ENCODE assay signal across 1 cellular context in genomic region chr7:957418-958220, GRCh38.
TF ChIP-seq lines count a peak whose summit lies in the region.

No MANE protein-coding gene starts in this region.

TF ChIP-seq in HepG2, 621 proteins besides CTCF, POLR2A, EP300 and RAD21 (continued from another document and continues in another):
- TF ChIP-seq, protein P1, sequence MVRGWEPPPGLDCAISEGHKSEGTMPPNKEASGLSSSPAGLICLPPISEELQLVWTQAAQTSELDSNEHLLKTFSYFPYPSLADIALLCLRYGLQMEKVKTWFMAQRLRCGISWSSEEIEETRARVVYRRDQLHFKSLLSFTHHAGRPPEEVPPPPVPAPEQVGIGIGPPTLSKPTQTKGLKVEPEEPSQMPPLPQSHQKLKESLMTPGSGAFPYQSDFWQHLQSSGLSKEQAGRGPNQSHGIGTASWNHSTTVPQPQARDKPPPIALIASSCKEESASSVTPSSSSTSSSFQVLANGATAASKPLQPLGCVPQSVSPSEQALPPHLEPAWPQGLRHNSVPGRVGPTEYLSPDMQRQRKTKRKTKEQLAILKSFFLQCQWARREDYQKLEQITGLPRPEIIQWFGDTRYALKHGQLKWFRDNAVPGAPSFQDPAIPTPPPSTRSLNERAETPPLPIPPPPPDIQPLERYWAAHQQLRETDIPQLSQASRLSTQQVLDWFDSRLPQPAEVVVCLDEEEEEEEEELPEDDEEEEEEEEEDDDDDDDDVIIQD (CRISPR knock-in tag; IDR thresholded peaks at IDR 0.05; ENCODE audit: low read depth) = no peak; the same call in 1 of the 2 replicates
- TF ChIP-seq RERE (CRISPR knock-in tag; IDR thresholded peaks at IDR 0.05; ENCODE audit: low read depth) (peak; percentile 26; the same call in 1 of the 2 replicates), ZNF354B (CRISPR knock-in tag; IDR thresholded peaks at IDR 0.05) (0 out of 2 replicates have a peak, but pooled peaks have one; percentile 78), TCF7L2 (IDR thresholded peaks at IDR 0.05; ENCODE audit: low read depth, low read length) (no peak), ZNF644 (CRISPR knock-in tag; IDR thresholded peaks at IDR 0.05; ENCODE audit: low read depth) (no peak), SNAI1 (CRISPR knock-in tag; IDR thresholded peaks at IDR 0.05; ENCODE audit: borderline replicate concordance) (no peak; the same call in 1 of the 2 replicates), NBN (conservative IDR thresholded peaks at IDR 0.05) (no peak), XRCC5 (optimal IDR thresholded peaks at IDR 0.05; ENCODE audit: low read length) (peak; percentile 38), ZBTB7B (CRISPR knock-in tag; IDR thresholded peaks at IDR 0.05) (peak; percentile 96; the same call in 1 of the 2 replicates), HDAC6 (IDR thresholded peaks at IDR 0.05; ENCODE audit: low read depth, low read length) (no peak), SCMH1 (CRISPR knock-in tag; IDR thresholded peaks at IDR 0.05; ENCODE audit: borderline replicate concordance) (no peak), ZNF142 (CRISPR knock-in tag; IDR thresholded peaks at IDR 0.05) (peak; percentile 68; the same call in 1 of the 2 replicates), FOXO1 (CRISPR knock-in tag; IDR thresholded peaks at IDR 0.05) (no peak)
- TF ChIP-seq, protein P2, sequence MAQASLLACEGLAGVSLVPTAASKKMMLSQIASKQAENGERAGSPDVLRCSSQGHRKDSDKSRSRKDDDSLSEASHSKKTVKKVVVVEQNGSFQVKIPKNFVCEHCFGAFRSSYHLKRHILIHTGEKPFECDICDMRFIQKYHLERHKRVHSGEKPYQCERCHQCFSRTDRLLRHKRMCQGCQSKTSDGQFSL (CRISPR knock-in tag; IDR thresholded peaks at IDR 0.05) = peak; percentile 58; the same call in 1 of the 2 replicates
- TF ChIP-seq, protein P3, sequence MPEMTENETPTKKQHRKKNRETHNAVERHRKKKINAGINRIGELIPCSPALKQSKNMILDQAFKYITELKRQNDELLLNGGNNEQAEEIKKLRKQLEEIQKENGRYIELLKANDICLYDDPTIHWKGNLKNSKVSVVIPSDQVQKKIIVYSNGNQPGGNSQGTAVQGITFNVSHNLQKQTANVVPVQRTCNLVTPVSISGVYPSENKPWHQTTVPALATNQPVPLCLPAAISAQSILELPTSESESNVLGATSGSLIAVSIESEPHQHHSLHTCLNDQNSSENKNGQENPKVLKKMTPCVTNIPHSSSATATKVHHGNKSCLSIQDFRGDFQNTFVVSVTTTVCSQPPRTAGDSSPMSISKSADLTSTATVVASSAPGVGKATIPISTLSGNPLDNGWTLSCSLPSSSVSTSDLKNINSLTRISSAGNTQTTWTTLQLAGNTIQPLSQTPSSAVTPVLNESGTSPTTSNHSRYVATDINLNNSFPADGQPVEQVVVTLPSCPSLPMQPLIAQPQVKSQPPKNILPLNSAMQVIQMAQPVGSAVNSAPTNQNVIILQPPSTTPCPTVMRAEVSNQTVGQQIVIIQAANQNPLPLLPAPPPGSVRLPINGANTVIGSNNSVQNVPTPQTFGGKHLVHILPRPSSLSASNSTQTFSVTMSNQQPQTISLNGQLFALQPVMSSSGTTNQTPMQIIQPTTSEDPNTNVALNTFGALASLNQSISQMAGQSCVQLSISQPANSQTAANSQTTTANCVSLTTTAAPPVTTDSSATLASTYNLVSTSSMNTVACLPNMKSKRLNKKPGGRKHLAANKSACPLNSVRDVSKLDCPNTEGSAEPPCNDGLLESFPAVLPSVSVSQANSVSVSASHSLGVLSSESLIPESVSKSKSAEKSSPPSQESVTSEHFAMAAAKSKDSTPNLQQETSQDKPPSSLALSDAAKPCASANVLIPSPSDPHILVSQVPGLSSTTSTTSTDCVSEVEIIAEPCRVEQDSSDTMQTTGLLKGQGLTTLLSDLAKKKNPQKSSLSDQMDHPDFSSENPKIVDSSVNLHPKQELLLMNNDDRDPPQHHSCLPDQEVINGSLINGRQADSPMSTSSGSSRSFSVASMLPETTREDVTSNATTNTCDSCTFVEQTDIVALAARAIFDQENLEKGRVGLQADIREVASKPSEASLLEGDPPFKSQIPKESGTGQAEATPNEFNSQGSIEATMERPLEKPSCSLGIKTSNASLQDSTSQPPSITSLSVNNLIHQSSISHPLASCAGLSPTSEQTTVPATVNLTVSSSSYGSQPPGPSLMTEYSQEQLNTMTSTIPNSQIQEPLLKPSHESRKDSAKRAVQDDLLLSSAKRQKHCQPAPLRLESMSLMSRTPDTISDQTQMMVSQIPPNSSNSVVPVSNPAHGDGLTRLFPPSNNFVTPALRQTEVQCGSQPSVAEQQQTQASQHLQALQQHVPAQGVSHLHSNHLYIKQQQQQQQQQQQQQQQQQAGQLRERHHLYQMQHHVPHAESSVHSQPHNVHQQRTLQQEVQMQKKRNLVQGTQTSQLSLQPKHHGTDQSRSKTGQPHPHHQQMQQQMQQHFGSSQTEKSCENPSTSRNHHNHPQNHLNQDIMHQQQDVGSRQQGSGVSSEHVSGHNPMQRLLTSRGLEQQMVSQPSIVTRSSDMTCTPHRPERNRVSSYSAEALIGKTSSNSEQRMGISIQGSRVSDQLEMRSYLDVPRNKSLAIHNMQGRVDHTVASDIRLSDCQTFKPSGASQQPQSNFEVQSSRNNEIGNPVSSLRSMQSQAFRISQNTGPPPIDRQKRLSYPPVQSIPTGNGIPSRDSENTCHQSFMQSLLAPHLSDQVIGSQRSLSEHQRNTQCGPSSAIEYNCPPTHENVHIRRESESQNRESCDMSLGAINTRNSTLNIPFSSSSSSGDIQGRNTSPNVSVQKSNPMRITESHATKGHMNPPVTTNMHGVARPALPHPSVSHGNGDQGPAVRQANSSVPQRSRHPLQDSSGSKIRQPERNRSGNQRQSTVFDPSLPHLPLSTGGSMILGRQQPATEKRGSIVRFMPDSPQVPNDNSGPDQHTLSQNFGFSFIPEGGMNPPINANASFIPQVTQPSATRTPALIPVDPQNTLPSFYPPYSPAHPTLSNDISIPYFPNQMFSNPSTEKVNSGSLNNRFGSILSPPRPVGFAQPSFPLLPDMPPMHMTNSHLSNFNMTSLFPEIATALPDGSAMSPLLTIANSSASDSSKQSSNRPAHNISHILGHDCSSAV (CRISPR knock-in tag; IDR thresholded peaks at IDR 0.05; ENCODE audit: borderline replicate concordance) = peak; percentile 92; the same call in 1 of the 2 replicates
- TF ChIP-seq, protein P4, sequence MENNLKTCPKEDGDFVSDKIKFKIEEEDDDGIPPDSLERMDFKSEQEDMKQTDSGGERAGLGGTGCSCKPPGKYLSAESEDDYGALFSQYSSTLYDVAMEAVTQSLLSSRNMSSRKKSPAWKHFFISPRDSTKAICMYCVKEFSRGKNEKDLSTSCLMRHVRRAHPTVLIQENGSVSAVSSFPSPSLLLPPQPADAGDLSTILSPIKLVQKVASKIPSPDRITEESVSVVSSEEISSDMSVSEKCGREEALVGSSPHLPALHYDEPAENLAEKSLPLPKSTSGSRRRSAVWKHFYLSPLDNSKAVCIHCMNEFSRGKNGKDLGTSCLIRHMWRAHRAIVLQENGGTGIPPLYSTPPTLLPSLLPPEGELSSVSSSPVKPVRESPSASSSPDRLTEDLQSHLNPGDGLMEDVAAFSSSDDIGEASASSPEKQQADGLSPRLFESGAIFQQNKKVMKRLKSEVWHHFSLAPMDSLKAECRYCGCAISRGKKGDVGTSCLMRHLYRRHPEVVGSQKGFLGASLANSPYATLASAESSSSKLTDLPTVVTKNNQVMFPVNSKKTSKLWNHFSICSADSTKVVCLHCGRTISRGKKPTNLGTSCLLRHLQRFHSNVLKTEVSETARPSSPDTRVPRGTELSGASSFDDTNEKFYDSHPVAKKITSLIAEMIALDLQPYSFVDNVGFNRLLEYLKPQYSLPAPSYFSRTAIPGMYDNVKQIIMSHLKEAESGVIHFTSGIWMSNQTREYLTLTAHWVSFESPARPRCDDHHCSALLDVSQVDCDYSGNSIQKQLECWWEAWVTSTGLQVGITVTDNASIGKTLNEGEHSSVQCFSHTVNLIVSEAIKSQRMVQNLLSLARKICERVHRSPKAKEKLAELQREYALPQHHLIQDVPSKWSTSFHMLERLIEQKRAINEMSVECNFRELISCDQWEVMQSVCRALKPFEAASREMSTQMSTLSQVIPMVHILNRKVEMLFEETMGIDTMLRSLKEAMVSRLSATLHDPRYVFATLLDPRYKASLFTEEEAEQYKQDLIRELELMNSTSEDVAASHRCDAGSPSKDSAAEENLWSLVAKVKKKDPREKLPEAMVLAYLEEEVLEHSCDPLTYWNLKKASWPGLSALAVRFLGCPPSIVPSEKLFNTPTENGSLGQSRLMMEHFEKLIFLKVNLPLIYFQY (CRISPR knock-in tag; IDR thresholded peaks at IDR 0.05; ENCODE audit: borderline replicate concordance) = peak; percentile 85
- TF ChIP-seq, protein P5, sequence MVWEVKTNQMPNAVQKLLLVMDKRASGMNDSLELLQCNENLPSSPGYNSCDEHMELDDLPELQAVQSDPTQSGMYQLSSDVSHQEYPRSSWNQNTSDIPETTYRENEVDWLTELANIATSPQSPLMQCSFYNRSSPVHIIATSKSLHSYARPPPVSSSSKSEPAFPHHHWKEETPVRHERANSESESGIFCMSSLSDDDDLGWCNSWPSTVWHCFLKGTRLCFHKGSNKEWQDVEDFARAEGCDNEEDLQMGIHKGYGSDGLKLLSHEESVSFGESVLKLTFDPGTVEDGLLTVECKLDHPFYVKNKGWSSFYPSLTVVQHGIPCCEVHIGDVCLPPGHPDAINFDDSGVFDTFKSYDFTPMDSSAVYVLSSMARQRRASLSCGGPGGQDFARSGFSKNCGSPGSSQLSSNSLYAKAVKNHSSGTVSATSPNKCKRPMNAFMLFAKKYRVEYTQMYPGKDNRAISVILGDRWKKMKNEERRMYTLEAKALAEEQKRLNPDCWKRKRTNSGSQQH (CRISPR knock-in tag; IDR thresholded peaks at IDR 0.05; ENCODE audit: low read depth) = peak; percentile 65
